ENCODE assay signal across 13 cellular contexts in genomic region chr9:113350937-113351336, GRCh38. TPM values are rescaled to one million over a fixed set of nuclear protein-coding genes. Genes with fewer than 3 reads are reported as not detected.
DNase-seq lines count a peak whose midpoint lies in the region; ATAC-seq and TF ChIP-seq lines count a peak whose summit lies in the region.
"Had no signal": no experiment of that assay in that cellular context is flagged by ENCODE, and none has a peak within 500 bp of the region (broad histone marks: within the 10 kb centered on the region; RNA-seq: fewer than 3 reads in every experiment).

No MANE protein-coding gene starts in this region.

- no peaks in the 10 kb centered on the region for H3K9me3 ChIP-seq in endodermal cell (ENCODE audit: control insufficient read depth, low read length)

- peaks cover 12% of the 10 kb centered on the region for H3K36me3 Mint-ChIP-seq in Calu3 (ENCODE audit: insufficient read depth, unreplicated experiment)
- H3K36me3 Mint-ChIP-seq in endodermal cell (ENCODE audit: low read depth), result peaks cover 14% of the 10 kb centered on the region

- no peak overlapping the region for H3K9ac ChIP-seq in endodermal cell (ENCODE audit: extremely low read depth, low read length, poor library complexity, severe bottlenecking)

- H3K4me1 Mint-ChIP-seq in Calu3 (ENCODE audit: low read depth, unreplicated experiment) (peaks cover 24% of the 10 kb centered on the region), endodermal cell (peaks cover 28% of the 10 kb centered on the region)

- no peak overlapping the region for H3K27ac ChIP-seq in endodermal cell (ENCODE audit: low read depth, low read length)

- H3K9me3 Mint-ChIP-seq in Calu3 (ENCODE audit: low read depth, unreplicated experiment) (no peaks in the 10 kb centered on the region), endodermal cell (no peaks in the 10 kb centered on the region)
- H3K9me3 Mint-ChIP-seq: HFFc6 had no signal

- BruUV-seq in Calu3 (replicated peaks; lab: Mats Ljungman, UMichigan), result TSS peak; percentile 48

- CTCF ChIA-PET in Calu3 (lab: Charles Lee), result no interaction called here

- H3K27me3 Mint-ChIP-seq in Calu3 (ENCODE audit: unreplicated experiment) (no peaks in the 10 kb centered on the region), endodermal cell (ENCODE audit: insufficient read depth) (peaks cover 19% of the 10 kb centered on the region)

- intact Hi-C loops in Calu3 (cut with micrococcal nuclease; ENCODE audit: unreplicated experiment), result no loop called here

- peaks cover 5% of the 10 kb centered on the region for H3K4me1 ChIP-seq in endodermal cell (ENCODE audit: control insufficient read depth, insufficient read depth, low read length)

- H3K27ac Mint-ChIP-seq in Calu3 (ENCODE audit: unreplicated experiment), result no peak overlapping the region
- H3K27ac Mint-ChIP-seq in endodermal cell, result no peak overlapping the region
- H3K27ac Mint-ChIP-seq: HFFc6 had no signal

- ATAC-seq in GM21717 (IDR thresholded peaks at IDR 0.05; ENCODE audit: unreplicated experiment) (peak; percentile 43), GM21360 (IDR thresholded peaks at IDR 0.05; ENCODE audit: unreplicated experiment) (no peak), GM18511 (IDR thresholded peaks at IDR 0.05; ENCODE audit: unreplicated experiment) (no peak)

- H3K4me3 Mint-ChIP-seq in Calu3 (ENCODE audit: low read depth, unreplicated experiment) (peak overlapping the region; percentile 67), endodermal cell (peak overlapping the region; percentile 70)
- H3K4me3 Mint-ChIP-seq: HFFc6 had no signal

- H3K36me3 ChIP-seq in endodermal cell (ENCODE audit: control insufficient read depth, insufficient read depth, low read length), result no peaks in the 10 kb centered on the region

- DNase-seq in Calu3, result no peak
- peak; percentile 18 for DNase-seq in SKM-1 (lab: John Stamatoyannopoulos, UW; ENCODE audit: unreplicated experiment)
- no peak for DNase-seq in endodermal cell
- DNase-seq in cerebellar nuclear complex (lab: John Stamatoyannopoulos, UW), result no peak
- no peak for DNase-seq in epidermal melanocyte (ENCODE audit: insufficient read length, low spot score)
- DNase-seq: HFFc6, NCI-H1048, right cardiac atrium had no signal

- TF ChIP-seq CTCF in Calu3 (IDR thresholded peaks at IDR 0.05; ENCODE audit: unreplicated experiment) (no peak), endodermal cell (conservative IDR thresholded peaks at IDR 0.05) (no peak)

- WGBS in endodermal cell (ENCODE audit: insufficient coverage in 1 of 2, insufficient read length in 1 of 2), 2 experiments, result 76 to 87% methylated on average over 4 to 6 of the region's 6 CpGs

- H3K4me3 ChIP-seq in endodermal cell (ENCODE audit: low read length), result no peak overlapping the region

- H3K27me3 ChIP-seq in endodermal cell (ENCODE audit: control insufficient read depth, insufficient read depth, low read length, poor library complexity, severe bottlenecking), result peaks cover 20% of the 10 kb centered on the region

RNA-seq across cellular contexts. Expression of gene BSPRY, which starts 1.6 kb away (rescaled TPM):
- total RNA-seq in Calu3 (2022), result 14.5 and 17.4 TPM in 2 replicates
- 10 to 100 TPM; 14.1 to 17.9 TPM for total RNA-seq in endodermal cell
- 1.4 TPM for polyA plus RNA-seq in endodermal cell (2013, experiment 1 of 2)
- polyA plus RNA-seq in endodermal cell (2013, experiment 2 of 2), result 0.99 TPM
- total RNA-seq: Daoy, HFFc6 had no signal

RNA-seq across cellular contexts. Expression of gene WDR31, which starts 10.9 kb away (rescaled TPM):
- 3.1 and 4.0 TPM in 2 replicates for total RNA-seq in Calu3 (2022)
- 1 to 10 TPM; 4.5 to 8.4 TPM for total RNA-seq in endodermal cell
- polyA plus RNA-seq in endodermal cell (2013, experiment 1 of 2), result 2.8 TPM
- 2.5 TPM for polyA plus RNA-seq in endodermal cell (2013, experiment 2 of 2)

RNA-seq across cellular contexts. Expression of gene HDHD3, which starts 25.8 kb away (rescaled TPM):
- total RNA-seq in Calu3 (2022) (30.8 and 35.2 TPM in 2 replicates), endodermal cell (10 to 100 TPM; 24.3 to 37.1 TPM)
- polyA plus RNA-seq in endodermal cell (2013, experiment 1 of 2), result 15.8 TPM
- polyA plus RNA-seq in endodermal cell (2013, experiment 2 of 2), result 13.4 TPM

RNA-seq across cellular contexts. Expression of gene RNF183, which starts 47.8 kb away (rescaled TPM):
- total RNA-seq in Calu3 (2022), result 0.76 and 1.5 TPM in 2 replicates
- total RNA-seq in endodermal cell, result under 1 TPM; 0.48 to 0.97 TPM
- polyA plus RNA-seq in endodermal cell (2013, experiment 1 of 2), result not detected
- polyA plus RNA-seq in endodermal cell (2013, experiment 2 of 2), result not detected
- total RNA-seq: Daoy, HFFc6, right cardiac atrium, temporal lobe had no signal
- polyA plus RNA-seq: right cardiac atrium had no signal

RNA-seq across cellular contexts. Expression of gene ALAD, which starts 50.1 kb away (rescaled TPM):
- total RNA-seq in Calu3 (2022), result 20.6 and 24.1 TPM in 2 replicates
- 10 to 100 TPM; 40.4 to 51.9 TPM for total RNA-seq in endodermal cell
- polyA plus RNA-seq in endodermal cell (2013, experiment 1 of 2), result 34.9 TPM
- polyA plus RNA-seq in endodermal cell (2013, experiment 2 of 2), result 34.9 TPM
